Comparison of ENCODE assay signal across 10 cellular contexts in genomic region chr12:6241495-6241894, GRCh38. TPM values are rescaled to one million over a fixed set of nuclear protein-coding genes. Genes with fewer than 3 reads are reported as not detected.
A peak's percentile ranks its signal among the peaks of the same experiment; 100 is the strongest.
DNase-seq lines count a peak whose midpoint lies in the region; ATAC-seq and TF ChIP-seq lines count a peak whose summit lies in the region.
"Had no signal": no experiment of that assay in that cellular context is flagged by ENCODE, and none has a peak within 500 bp of the region (broad histone marks: within the 10 kb centered on the region; RNA-seq: fewer than 3 reads in every experiment).

No MANE protein-coding gene starts in this region.

- ATAC-seq in right lobe of liver, result peak; percentile 47 to 59 (median 55)
- ATAC-seq in GM21367 (IDR thresholded peaks at IDR 0.05; ENCODE audit: unreplicated experiment), result no peak

- TF ChIP-seq CTCF in breast epithelium (IDR thresholded peaks at IDR 0.05), result no peak
- no peak for TF ChIP-seq CTCF in right lobe of liver (IDR thresholded peaks at IDR 0.05)
- no peak for TF ChIP-seq CTCF in GM10266 (IDR thresholded peaks at IDR 0.05; ENCODE audit: control insufficient read depth, insufficient read depth, low read depth, missing control alignments)

- H3K4me1 ChIP-seq in breast epithelium (peaks cover 0 to 12% of the 10 kb centered on the region in 2 donors), right lobe of liver (no peaks in the 10 kb centered on the region), stomach smooth muscle (ENCODE audit: control insufficient read depth, insufficient read depth, low read length) (peaks cover 8% of the 10 kb centered on the region)

- DNase-seq in NCI-H1105 (lab: John Stamatoyannopoulos, UW) (peak; percentile 53), breast epithelium (ENCODE audit: low spot score in 2 of 2) (peak; percentile 53 to 82), right lobe of liver (peak in 2 of 3 donors; percentile 51 to 67), NCI-H2227 (lab: John Stamatoyannopoulos, UW; ENCODE audit: unreplicated experiment) (no peak), GM10266 (ENCODE audit: extremely low spot score) (no peak), NCI-H2107 treated with DMSO at 0.1 percent for 48 hours (lab: John Stamatoyannopoulos, UW; ENCODE audit: unreplicated experiment) (no peak)
- DNase-seq: activated naive CD4-positive, alpha-beta T cell treated with anti-CD3 and anti-CD28 coated beads, Interleukin-2, amount 10 ng/mL, durations not matched to agents 7 days and 5 days; NCI-H524 had no signal

- H3K9ac ChIP-seq in stomach smooth muscle (ENCODE audit: low read length in 2 of 2), result no peak overlapping the region

- H3K27me3 ChIP-seq in breast epithelium, result no peaks in the 10 kb centered on the region
- no peaks in the 10 kb centered on the region for H3K27me3 ChIP-seq in right lobe of liver
- H3K27me3 ChIP-seq in stomach smooth muscle (ENCODE audit: control insufficient read depth in 1 of 2, insufficient read depth in 2 of 2, low read length in 2 of 2), result no peaks in the 10 kb centered on the region

- WGBS in right lobe of liver (ENCODE audit: insufficient coverage, low coverage, low lambda C conversion rate, missing lambda C conversion rate), result 42% methylated on average over 4 of the region's 7 CpGs

- no peaks in the 10 kb centered on the region for H3K9me3 ChIP-seq in breast epithelium
- H3K9me3 ChIP-seq in right lobe of liver, result no peaks in the 10 kb centered on the region
- H3K9me3 ChIP-seq in stomach smooth muscle (ENCODE audit: control insufficient read depth in 2 of 2, low read length in 2 of 2), result no peaks in the 10 kb centered on the region

- H3K4me3 ChIP-seq in breast epithelium, result no peak overlapping the region
- H3K4me3 ChIP-seq in right lobe of liver, result no peak overlapping the region
- no peak overlapping the region for H3K4me3 ChIP-seq in stomach smooth muscle (ENCODE audit: low read length in 2 of 2)

- no peak for TF ChIP-seq POLR2A in breast epithelium (IDR thresholded peaks at IDR 0.05)
- TF ChIP-seq POLR2A in right lobe of liver (IDR thresholded peaks at IDR 0.05), result no peak

- H3K27ac ChIP-seq in breast epithelium (peak overlapping the region; percentile 39 to 72), right lobe of liver (no peak overlapping the region), stomach smooth muscle (ENCODE audit: low read length) (peak overlapping the region; percentile 11)

- intact Hi-C loops in breast epithelium (cut with DNase I; ENCODE audit: low total_unique reads) (no loop called here), right lobe of liver (cut with DNase I) (no loop called here)

- H3K36me3 ChIP-seq in breast epithelium (no peaks in the 10 kb centered on the region), right lobe of liver (no peaks in the 10 kb centered on the region), stomach smooth muscle (ENCODE audit: control insufficient read depth in 2 of 2, insufficient read depth in 2 of 2, low read length in 2 of 2) (peaks cover 23 to 26% of the 10 kb centered on the region in 2 donors)

RNA-seq across cellular contexts. Expression of gene CD9, which starts 41.3 kb away (rescaled TPM):
- total RNA-seq in breast epithelium (100 to 1,000 TPM in 2 of 3 donors, 10 to 100 TPM in 1; 91.1 to 436 (median 243) TPM), right lobe of liver (10 to 100 TPM; 17.2 to 65.7 (median 34.2) TPM)

Comparison
In these comparisons a context has a peak if more than half of its experiments do, and no peak if none do; other contexts are left out.
1. DNase-seq: peak in NCI-H1105 (single experiment), breast epithelium (2 of 2) and right lobe of liver (2 of 3); none in NCI-H2227 (single experiment), GM10266 (single experiment) and NCI-H2107 treated with DMSO at 0.1 percent for 48 hours (single experiment).
2. H3K27ac ChIP-seq: peak in breast epithelium (2 of 2) and stomach smooth muscle (single experiment); none in right lobe of liver (0 of 3).